ENCODE assay signal across 26 cellular contexts in the genomic region with DNA sequence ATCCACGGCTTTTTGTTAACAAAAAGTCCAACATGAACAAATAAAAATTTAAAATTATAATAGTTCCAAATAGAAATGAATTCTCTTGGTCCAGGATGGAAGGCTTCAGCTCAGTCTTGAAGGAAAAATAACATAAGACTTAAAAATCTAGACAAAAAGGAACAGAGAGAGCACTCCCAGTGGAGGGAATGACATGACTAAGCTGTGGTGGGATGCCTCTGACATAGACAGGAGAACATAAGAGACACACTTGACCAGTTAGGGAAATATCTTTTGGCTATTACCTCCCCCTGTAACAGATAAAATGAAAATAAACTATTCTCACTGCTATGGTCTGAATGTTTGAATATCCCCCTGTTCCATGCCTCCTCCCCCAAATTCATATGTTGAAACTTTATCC.
"Had no signal": no experiment of that assay in that cellular context is flagged by ENCODE, and none has a peak within 500 bp of the region (broad histone marks: within the 10 kb centered on the region; RNA-seq: fewer than 3 reads in every experiment).

No MANE protein-coding gene starts in this region.

- H3K36me3 ChIP-seq: pancreas, prostate gland, sigmoid colon, thyroid gland, upper lobe of left lung, vagina had no signal

- H3K27ac ChIP-seq: pancreas, prostate gland, sigmoid colon, thyroid gland, upper lobe of left lung, vagina had no signal

- H3K4me2 ChIP-seq: smooth muscle cell had no signal

- H3K4me1 ChIP-seq: pancreas, prostate gland, sigmoid colon, thyroid gland, upper lobe of left lung, vagina had no signal

- H3K4me3 ChIP-seq: pancreas, prostate gland, sigmoid colon, smooth muscle cell, thyroid gland, upper lobe of left lung, vagina had no signal

- H3K9me3 ChIP-seq: pancreas, prostate gland, sigmoid colon, thyroid gland, upper lobe of left lung, vagina had no signal

- DNase-seq: activated CD4-positive, alpha-beta T cell treated with anti-CD3 and anti-CD28 coated beads for 1 hour; activated CD4-positive, alpha-beta T cell treated with anti-CD3 and anti-CD28 coated beads, Interleukin-2, amount 50 U/mL, for 1 hour; activated CD8-positive, alpha-beta T cell treated with anti-CD3 and anti-CD28 coated beads for 36 hours; activated naive CD8-positive, alpha-beta T cell treated with anti-CD3 and anti-CD28 coated beads, Interleukin-2, amount 50 U/mL, for 24 hours; activated T-cell treated with anti-CD3 and anti-CD28 coated beads, Interleukin-2, amount 50 U/mL, for 4 hours; amygdala; glutamatergic neuron; naive thymus-derived CD4-positive, alpha-beta T cell; pancreas; sigmoid colon; stimulated activated CD4-positive, alpha-beta T cell treated with anti-CD3 and anti-CD28 coated beads, Interleukin-1b, Interleukin-23, amount 100 ng/mL, for 48 hours; stimulated activated CD4-positive, alpha-beta T cell treated with anti-CD3 and anti-CD28 coated beads, Interleukin-4, amount 100 ng/mL, for 4 hours; stimulated activated CD8-positive, alpha-beta memory T cell treated with anti-CD3 and anti-CD28 coated beads, Interleukin-4, amount 100 ng/mL, for 48 hours; stimulated activated naive CD8-positive, alpha-beta T cell treated with anti-CD3 and anti-CD28 coated beads, Interleukin-15, amount 100 ng/mL, for 72 hours; substantia nigra; SW 1271; T-helper 2 cell; thyroid gland; upper lobe of left lung had no signal

- H3K27me3 ChIP-seq: pancreas, sigmoid colon, thyroid gland, upper lobe of left lung, vagina had no signal

- ATAC-seq: activated CD8-positive, alpha-beta T cell treated with anti-CD3 and anti-CD28 coated beads for 36 hours; activated naive CD8-positive, alpha-beta T cell treated with anti-CD3 and anti-CD28 coated beads, Interleukin-2, amount 50 U/mL, for 24 hours; activated T-cell treated with anti-CD3 and anti-CD28 coated beads, Interleukin-2, amount 50 U/mL, for 4 hours; activated T-helper 17 cell treated with anti-CD3 and anti-CD28 coated beads, Interleukin-2, amount 50 U/mL, for 72 hours; esophagus mucosa; naive thymus-derived CD4-positive, alpha-beta T cell; pancreas; stimulated activated memory B cell treated with anti-CD40 and anti-IgM and Interleukin-4, amounts not matched to agents 10 μg/mL and 1 μg/mL and 100 μg/mL, for 72 hours; stimulated activated naive CD8-positive, alpha-beta T cell treated with anti-CD3 and anti-CD28 coated beads, Interleukin-15, amount 100 ng/mL, for 72 hours; WTC11 had no signal
